23 cellular contexts compared by ENCODE assay signal in the genomic region with DNA sequence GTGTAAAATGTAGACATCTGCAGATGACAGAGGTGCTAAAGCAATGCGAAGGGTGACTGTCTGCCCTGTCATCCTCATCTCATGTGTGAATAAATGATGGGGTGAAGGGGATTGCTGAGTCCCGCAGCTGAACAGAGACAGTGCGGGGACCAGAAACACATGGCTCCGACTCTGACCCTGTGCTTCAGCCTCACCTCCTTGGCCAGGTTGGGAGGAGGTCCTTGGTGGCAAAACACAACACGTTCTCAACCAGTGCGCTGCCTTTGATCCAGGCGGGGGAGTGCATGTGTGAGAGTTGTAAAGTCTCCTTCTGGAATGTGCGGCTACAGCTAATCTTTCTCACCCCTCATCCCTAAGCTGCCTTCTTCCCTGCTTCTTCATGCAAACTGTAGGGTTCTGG. TPM values are rescaled to one million over a fixed set of nuclear protein-coding genes. Genes with fewer than 3 reads are reported as not detected.
"Had no signal": no experiment of that assay in that cellular context is flagged by ENCODE, and none has a peak within 500 bp of the region (broad histone marks: within the 10 kb centered on the region; RNA-seq: fewer than 3 reads in every experiment).

No MANE protein-coding gene starts in this region.

- DNase-seq: activated B cell treated with CpG ODN at 0.5 μM for 24 hours; activated CD4-positive, alpha-beta memory T cell treated with anti-CD3 and anti-CD28 coated beads for 36 hours; activated CD4-positive, alpha-beta T cell treated with anti-CD3 and anti-CD28 coated beads for 1 hour; activated CD4-positive, alpha-beta T cell treated with anti-CD3 and anti-CD28 coated beads, Interleukin-2, amount 10 ng/mL, durations not matched to agents 24 days and 14 days; activated effector memory CD4-positive, alpha-beta T cell treated with Interleukin-2 at 50 U/mL for 16 hours; activated naive CD4-positive, alpha-beta T cell; activated T-cell treated with anti-CD3 and anti-CD28 coated beads, Interleukin-2, amount 50 U/mL, for 24 hours; aorta; KBM-7; NCI-H1048; NCI-H146; NCI-H187 treated with DMSO at 0.1 percent for 48 hours; NCI-H2081 treated with DMSO at 0.1 percent for 48 hours; NCI-H446; NCI-H524; Peyer's patch; Right ventricle myocardium superior; T-helper 17 cell; T1000 had no signal

- H3K27ac ChIP-seq: body of pancreas, Peyer's patch, RWPE1, SJSA1 had no signal

- H3K4me1 ChIP-seq: body of pancreas, Peyer's patch, SJSA1 had no signal

- H3K27me3 ChIP-seq: body of pancreas, Peyer's patch, SJSA1 had no signal

- H3K36me3 ChIP-seq: SJSA1 had no signal

- H3K9me3 ChIP-seq: body of pancreas, SJSA1 had no signal

- H3K4me3 ChIP-seq: body of pancreas, Peyer's patch, SJSA1 had no signal

RNA-seq across cellular contexts. Expression of gene TTC22, which starts 32.0 kb away (rescaled TPM):
- total RNA-seq: LHCN-M2, Right ventricle myocardium superior, SJSA1 had no signal
